ENCODE assay signal across 1 cellular context in genomic region chr19:39310558-39311311, GRCh38.
A peak's percentile ranks its signal among the peaks of the same experiment; 100 is the strongest.
TF ChIP-seq lines count a peak whose summit lies in the region.

No MANE protein-coding gene starts in this region.

TF ChIP-seq in HEK293, 187 proteins besides CTCF, POLR2A, EP300 and RAD21 (continued from another document):
- TF ChIP-seq SP2 (tag by site-specific recombination; IDR thresholded peaks at IDR 0.05) (peak; percentile 68), ZFHX2 (tag by site-specific recombination; conservative IDR thresholded peaks at IDR 0.05) (peak; percentile 99), ZNF274 (IDR thresholded peaks at IDR 0.05; ENCODE audit: low read length) (no peak), ZNF274 (tag by site-specific recombination; IDR thresholded peaks at IDR 0.05; ENCODE audit: borderline replicate concordance) (no peak), GLIS2 (tag by site-specific recombination; IDR thresholded peaks at IDR 0.05) (0 out of 2 replicates have a peak, but pooled peaks have one; percentile 22), PATZ1 (tag by site-specific recombination; IDR thresholded peaks at IDR 0.05) (0 out of 2 replicates have a peak, but pooled peaks have one; percentile 6), SP3 (tag by site-specific recombination; IDR thresholded peaks at IDR 0.05) (peak; percentile 84), ZNF692 (tag by site-specific recombination; IDR thresholded peaks at IDR 0.05) (peak; percentile 90), KLF9 (tag by site-specific recombination; IDR thresholded peaks at IDR 0.05; ENCODE audit: low read depth) (0 out of 2 replicates have a peak, but pooled peaks have one; percentile 45), ZNF148 (tag by site-specific recombination; IDR thresholded peaks at IDR 0.05; ENCODE audit: borderline replicate concordance) (no peak), ZNF398 (tag by site-specific recombination; IDR thresholded peaks at IDR 0.05) (peak; percentile 58), ZBTB8A (tag by site-specific recombination; IDR thresholded peaks at IDR 0.05) (no peak), ZBTB48 (tag by site-specific recombination; IDR thresholded peaks at IDR 0.05) (peak; percentile 25), GLIS1 (tag by site-specific recombination; IDR thresholded peaks at IDR 0.05) (peak; percentile 33; the same call in 1 of the 2 replicates), KLF1 (tag by site-specific recombination; IDR thresholded peaks at IDR 0.05) (peak; percentile 81), ZNF837 (tag by site-specific recombination; IDR thresholded peaks at IDR 0.05) (no peak)
